In genomic region chr19:3275583-3276340, GRCh38 we compare ENCODE assay signal across 8 cellular contexts. TPM values are rescaled to one million over a fixed set of nuclear protein-coding genes. Genes with fewer than 3 reads are reported as not detected.
DNase-seq lines count a peak whose midpoint lies in the region; ATAC-seq, FAIRE-seq and TF ChIP-seq lines count a peak whose summit lies in the region.

No MANE protein-coding gene starts in this region.

- peaks cover 0 to 10% of the 10 kb centered on the region in 2 donors for H3K9me3 ChIP-seq in kidney (ENCODE audit: control insufficient read depth in 1 of 2, low read length in 2 of 2)

- no peaks in the 10 kb centered on the region for H3K36me3 ChIP-seq in ACC112 (ENCODE audit: insufficient read depth, low read length)
- H3K36me3 ChIP-seq in kidney (ENCODE audit: control insufficient read depth in 1 of 2, insufficient read depth in 2 of 2, low read length in 2 of 2), result no peaks in the 10 kb centered on the region

- FAIRE-seq in kidney (lab: Jason Lieb, UNC), result no peak

- intact Hi-C loops in kidney (cut with DNase I), result no loop called here

- H3K4me1 ChIP-seq in ACC112 (ENCODE audit: control insufficient read depth, insufficient read depth, low read length, unreplicated experiment) (peaks cover 6% of the 10 kb centered on the region), kidney (ENCODE audit: control insufficient read depth in 1 of 2, insufficient read depth in 1 of 2, low read depth in 1 of 2, low read length in 2 of 2) (no peaks in the 10 kb centered on the region)

- H3K4me3 ChIP-seq in ACC112 (ENCODE audit: low read depth, low read length) (peak overlapping the region; percentile 68), cardiac fibroblast (replicated peaks in 1 of 2; ENCODE audit: low read depth in 2 of 2, low read length in 2 of 2) (peak overlapping the region; percentile 36 to 51), kidney (ENCODE audit: low read length in 2 of 2) (no peak overlapping the region)

- no peaks in the 10 kb centered on the region for H3K79me2 ChIP-seq in ACC112 (ENCODE audit: control insufficient read depth, insufficient read depth, low read length, unreplicated experiment)

- ATAC-seq in HG03342 (IDR thresholded peaks at IDR 0.05; ENCODE audit: unreplicated experiment), result no peak

- TF ChIP-seq CTCF in GM20000 (IDR thresholded peaks at IDR 0.05; ENCODE audit: extremely low read depth, missing control alignments), result no peak
- TF ChIP-seq CTCF in cardiac fibroblast (IDR thresholded peaks at IDR 0.05; ENCODE audit: low read depth, low read length), result no peak
- no peak for TF ChIP-seq CTCF in kidney (IDR thresholded peaks at IDR 0.05; ENCODE audit: borderline replicate concordance, extremely low read depth, insufficient read depth)

- DNase-seq in GM20000 (ENCODE audit: low spot score) (peak; percentile 98), NCI-H2196 treated with DMSO at 0.1 percent for 48 hours (lab: John Stamatoyannopoulos, UW; ENCODE audit: unreplicated experiment) (peak; percentile 66), cardiac fibroblast (ENCODE audit: low read depth in 2 of 2) (peak; percentile 81 to 85), kidney (peak; percentile 92)
- peak; percentile 78 to 85 (median 82) for DNase-seq in activated CD4-positive, CD25-positive, alpha-beta regulatory T cell (lab: John Stamatoyannopoulos, UW)
- DNase-seq in stimulated activated CD4-positive, alpha-beta T cell treated with anti-CD3 and anti-CD28 coated beads, Interleukin-2, amount 100 ng/mL, for 4 hours (ENCODE audit: low read depth), result peak; percentile 83

- no peak overlapping the region for H3K9ac ChIP-seq in kidney (ENCODE audit: low read length in 2 of 2)

- H3K27ac ChIP-seq in ACC112 (ENCODE audit: low read depth, low read length), result no peak overlapping the region
- no peak overlapping the region for H3K27ac ChIP-seq in kidney (ENCODE audit: low read depth in 2 of 2, low read length in 2 of 2)

- H2AFZ ChIP-seq in ACC112 (ENCODE audit: low read length, unreplicated experiment), result peak overlapping the region; percentile 6

- peaks cover 21% of the 10 kb centered on the region for H3K27me3 ChIP-seq in ACC112 (ENCODE audit: insufficient read depth, low read length)

RNA-seq across cellular contexts. Expression of gene CELF5, which starts 51.3 kb away (rescaled TPM):
- total RNA-seq in kidney, result 0.38 TPM
- 0.15 TPM for polyA plus RNA-seq in kidney (ENCODE audit: insufficient read depth, low read depth, low replicate concordance)

Comparison
In these comparisons a context has a peak if more than half of its experiments do, and no peak if none do; other contexts are left out.
1. H3K4me3 ChIP-seq: peak in ACC112 (single experiment) and cardiac fibroblast (2 of 2); none in kidney (0 of 2).
2. Peak in every context shown above with its lines, with median percentiles within 50 percentile points of each other: DNase-seq.